1 cellular context compared by ENCODE assay signal in genomic region chr14:77616454-77617229, GRCh38.
TF ChIP-seq lines count a peak whose summit lies in the region.

A gene with protein sequence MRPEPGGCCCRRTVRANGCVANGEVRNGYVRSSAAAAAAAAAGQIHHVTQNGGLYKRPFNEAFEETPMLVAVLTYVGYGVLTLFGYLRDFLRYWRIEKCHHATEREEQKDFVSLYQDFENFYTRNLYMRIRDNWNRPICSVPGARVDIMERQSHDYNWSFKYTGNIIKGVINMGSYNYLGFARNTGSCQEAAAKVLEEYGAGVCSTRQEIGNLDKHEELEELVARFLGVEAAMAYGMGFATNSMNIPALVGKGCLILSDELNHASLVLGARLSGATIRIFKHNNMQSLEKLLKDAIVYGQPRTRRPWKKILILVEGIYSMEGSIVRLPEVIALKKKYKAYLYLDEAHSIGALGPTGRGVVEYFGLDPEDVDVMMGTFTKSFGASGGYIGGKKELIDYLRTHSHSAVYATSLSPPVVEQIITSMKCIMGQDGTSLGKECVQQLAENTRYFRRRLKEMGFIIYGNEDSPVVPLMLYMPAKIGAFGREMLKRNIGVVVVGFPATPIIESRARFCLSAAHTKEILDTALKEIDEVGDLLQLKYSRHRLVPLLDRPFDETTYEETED (minus strand): TSS chr14:77616637. CDS start chr14:77616579, 58 bp downstream.

TF ChIP-seq in K562, 482 proteins besides CTCF, POLR2A, EP300 and RAD21 (continued from another document and continues in another):
- TF ChIP-seq, protein P1, sequence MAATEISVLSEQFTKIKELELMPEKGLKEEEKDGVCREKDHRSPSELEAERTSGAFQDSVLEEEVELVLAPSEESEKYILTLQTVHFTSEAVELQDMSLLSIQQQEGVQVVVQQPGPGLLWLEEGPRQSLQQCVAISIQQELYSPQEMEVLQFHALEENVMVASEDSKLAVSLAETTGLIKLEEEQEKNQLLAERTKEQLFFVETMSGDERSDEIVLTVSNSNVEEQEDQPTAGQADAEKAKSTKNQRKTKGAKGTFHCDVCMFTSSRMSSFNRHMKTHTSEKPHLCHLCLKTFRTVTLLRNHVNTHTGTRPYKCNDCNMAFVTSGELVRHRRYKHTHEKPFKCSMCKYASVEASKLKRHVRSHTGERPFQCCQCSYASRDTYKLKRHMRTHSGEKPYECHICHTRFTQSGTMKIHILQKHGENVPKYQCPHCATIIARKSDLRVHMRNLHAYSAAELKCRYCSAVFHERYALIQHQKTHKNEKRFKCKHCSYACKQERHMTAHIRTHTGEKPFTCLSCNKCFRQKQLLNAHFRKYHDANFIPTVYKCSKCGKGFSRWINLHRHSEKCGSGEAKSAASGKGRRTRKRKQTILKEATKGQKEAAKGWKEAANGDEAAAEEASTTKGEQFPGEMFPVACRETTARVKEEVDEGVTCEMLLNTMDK (IDR thresholded peaks at IDR 0.05; ENCODE audit: borderline replicate concordance, insufficient read depth, low read depth, low read length, poor library complexity, severe bottlenecking): peak; percentile 11
- no peak for TF ChIP-seq ZNF124 (CRISPR knock-in tag; IDR thresholded peaks at IDR 0.05)
- TF ChIP-seq ELK1 (CRISPR knock-in tag; IDR thresholded peaks at IDR 0.05): no peak
- no peak for TF ChIP-seq CBX2 (IDR thresholded peaks at IDR 0.05; ENCODE audit: insufficient read depth, low read length, poor library complexity, severe bottlenecking)
- no peak for TF ChIP-seq RFX5 (IDR thresholded peaks at IDR 0.05; ENCODE audit: low read depth, low read length)
- no peak for TF ChIP-seq PPARD (CRISPR knock-in tag; IDR thresholded peaks at IDR 0.05)
- TF ChIP-seq ZNF444 (CRISPR knock-in tag; IDR thresholded peaks at IDR 0.05): no peak
- TF ChIP-seq, protein P2, sequence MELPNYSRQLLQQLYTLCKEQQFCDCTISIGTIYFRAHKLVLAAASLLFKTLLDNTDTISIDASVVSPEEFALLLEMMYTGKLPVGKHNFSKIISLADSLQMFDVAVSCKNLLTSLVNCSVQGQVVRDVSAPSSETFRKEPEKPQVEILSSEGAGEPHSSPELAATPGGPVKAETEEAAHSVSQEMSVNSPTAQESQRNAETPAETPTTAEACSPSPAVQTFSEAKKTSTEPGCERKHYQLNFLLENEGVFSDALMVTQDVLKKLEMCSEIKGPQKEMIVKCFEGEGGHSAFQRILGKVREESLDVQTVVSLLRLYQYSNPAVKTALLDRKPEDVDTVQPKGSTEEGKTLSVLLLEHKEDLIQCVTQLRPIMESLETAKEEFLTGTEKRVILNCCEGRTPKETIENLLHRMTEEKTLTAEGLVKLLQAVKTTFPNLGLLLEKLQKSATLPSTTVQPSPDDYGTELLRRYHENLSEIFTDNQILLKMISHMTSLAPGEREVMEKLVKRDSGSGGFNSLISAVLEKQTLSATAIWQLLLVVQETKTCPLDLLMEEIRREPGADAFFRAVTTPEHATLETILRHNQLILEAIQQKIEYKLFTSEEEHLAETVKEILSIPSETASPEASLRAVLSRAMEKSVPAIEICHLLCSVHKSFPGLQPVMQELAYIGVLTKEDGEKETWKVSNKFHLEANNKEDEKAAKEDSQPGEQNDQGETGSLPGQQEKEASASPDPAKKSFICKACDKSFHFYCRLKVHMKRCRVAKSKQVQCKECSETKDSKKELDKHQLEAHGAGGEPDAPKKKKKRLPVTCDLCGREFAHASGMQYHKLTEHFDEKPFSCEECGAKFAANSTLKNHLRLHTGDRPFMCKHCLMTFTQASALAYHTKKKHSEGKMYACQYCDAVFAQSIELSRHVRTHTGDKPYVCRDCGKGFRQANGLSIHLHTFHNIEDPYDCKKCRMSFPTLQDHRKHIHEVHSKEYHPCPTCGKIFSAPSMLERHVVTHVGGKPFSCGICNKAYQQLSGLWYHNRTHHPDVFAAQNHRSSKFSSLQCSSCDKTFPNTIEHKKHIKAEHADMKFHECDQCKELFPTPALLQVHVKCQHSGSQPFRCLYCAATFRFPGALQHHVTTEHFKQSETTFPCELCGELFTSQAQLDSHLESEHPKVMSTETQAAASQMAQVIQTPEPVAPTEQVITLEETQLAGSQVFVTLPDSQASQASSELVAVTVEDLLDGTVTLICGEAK (IDR thresholded peaks at IDR 0.05): peak; percentile 75
- TF ChIP-seq, protein P2 (CRISPR knock-in tag; IDR thresholded peaks at IDR 0.05): no peak
- TF ChIP-seq ILF3 (IDR thresholded peaks at IDR 0.05; ENCODE audit: borderline replicate concordance): no peak
- no peak for TF ChIP-seq DDX20 (tag; IDR thresholded peaks at IDR 0.05; ENCODE audit: low read depth)
- TF ChIP-seq SMARCA5 (IDR thresholded peaks at IDR 0.05): no peak
- TF ChIP-seq DPF2 (IDR thresholded peaks at IDR 0.05): no peak
- TF ChIP-seq GABPB2 (CRISPR knock-in tag; conservative IDR thresholded peaks at IDR 0.05): no peak
- no peak for TF ChIP-seq BRD9 (IDR thresholded peaks at IDR 0.05; ENCODE audit: low read depth, partially characterized antibody)
- TF ChIP-seq NCOA2 (IDR thresholded peaks at IDR 0.05; ENCODE audit: partially characterized antibody in 2 of 2): no peak
- no peak for TF ChIP-seq SMARCB1 (IDR thresholded peaks at IDR 0.05; ENCODE audit: insufficient read length, low read depth)
- TF ChIP-seq, protein P3, sequence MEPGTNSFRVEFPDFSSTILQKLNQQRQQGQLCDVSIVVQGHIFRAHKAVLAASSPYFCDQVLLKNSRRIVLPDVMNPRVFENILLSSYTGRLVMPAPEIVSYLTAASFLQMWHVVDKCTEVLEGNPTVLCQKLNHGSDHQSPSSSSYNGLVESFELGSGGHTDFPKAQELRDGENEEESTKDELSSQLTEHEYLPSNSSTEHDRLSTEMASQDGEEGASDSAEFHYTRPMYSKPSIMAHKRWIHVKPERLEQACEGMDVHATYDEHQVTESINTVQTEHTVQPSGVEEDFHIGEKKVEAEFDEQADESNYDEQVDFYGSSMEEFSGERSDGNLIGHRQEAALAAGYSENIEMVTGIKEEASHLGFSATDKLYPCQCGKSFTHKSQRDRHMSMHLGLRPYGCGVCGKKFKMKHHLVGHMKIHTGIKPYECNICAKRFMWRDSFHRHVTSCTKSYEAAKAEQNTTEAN (CRISPR knock-in tag; IDR thresholded peaks at IDR 0.05): no peak
- TF ChIP-seq, protein P4, sequence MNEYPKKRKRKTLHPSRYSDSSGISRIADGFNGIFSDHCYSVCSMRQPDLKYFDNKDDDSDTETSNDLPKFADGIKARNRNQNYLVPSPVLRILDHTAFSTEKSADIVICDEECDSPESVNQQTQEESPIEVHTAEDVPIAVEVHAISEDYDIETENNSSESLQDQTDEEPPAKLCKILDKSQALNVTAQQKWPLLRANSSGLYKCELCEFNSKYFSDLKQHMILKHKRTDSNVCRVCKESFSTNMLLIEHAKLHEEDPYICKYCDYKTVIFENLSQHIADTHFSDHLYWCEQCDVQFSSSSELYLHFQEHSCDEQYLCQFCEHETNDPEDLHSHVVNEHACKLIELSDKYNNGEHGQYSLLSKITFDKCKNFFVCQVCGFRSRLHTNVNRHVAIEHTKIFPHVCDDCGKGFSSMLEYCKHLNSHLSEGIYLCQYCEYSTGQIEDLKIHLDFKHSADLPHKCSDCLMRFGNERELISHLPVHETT (CRISPR knock-in tag; conservative IDR thresholded peaks at IDR 0.05 in 1 of 2, IDR thresholded peaks at IDR 0.05 in 1 of 2): peak in 1 of 2 experiments; percentile 46; a peak in 2 of 4 replicates
- TF ChIP-seq FOXK1 (CRISPR knock-in tag; IDR thresholded peaks at IDR 0.05; ENCODE audit: borderline replicate concordance): no peak
- TF ChIP-seq ATF1 (CRISPR knock-in tag; IDR thresholded peaks at IDR 0.05): no peak
- TF ChIP-seq ATF1 (tag; IDR thresholded peaks at IDR 0.05): peak; percentile 50; the same call in 1 of the 2 replicates
- TF ChIP-seq ZNF431 (CRISPR knock-in tag; IDR thresholded peaks at IDR 0.05): no peak
- TF ChIP-seq RBM22 (IDR thresholded peaks at IDR 0.05; ENCODE audit: low read depth, low read length, poor library complexity, severe bottlenecking): no peak
- TF ChIP-seq, protein P5, sequence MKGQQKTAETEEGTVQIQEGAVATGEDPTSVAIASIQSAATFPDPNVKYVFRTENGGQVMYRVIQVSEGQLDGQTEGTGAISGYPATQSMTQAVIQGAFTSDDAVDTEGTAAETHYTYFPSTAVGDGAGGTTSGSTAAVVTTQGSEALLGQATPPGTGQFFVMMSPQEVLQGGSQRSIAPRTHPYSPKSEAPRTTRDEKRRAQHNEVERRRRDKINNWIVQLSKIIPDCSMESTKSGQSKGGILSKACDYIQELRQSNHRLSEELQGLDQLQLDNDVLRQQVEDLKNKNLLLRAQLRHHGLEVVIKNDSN (CRISPR knock-in tag; IDR thresholded peaks at IDR 0.05): peak; percentile 90
- TF ChIP-seq OTX1 (CRISPR knock-in tag; IDR thresholded peaks at IDR 0.05): no peak
- TF ChIP-seq MCM3 (IDR thresholded peaks at IDR 0.05): no peak
- TF ChIP-seq CCNT2 (IDR thresholded peaks at IDR 0.05; ENCODE audit: borderline replicate concordance, extremely low read depth, insufficient read length, low read depth, low read length): no peak
- TF ChIP-seq, protein P6, sequence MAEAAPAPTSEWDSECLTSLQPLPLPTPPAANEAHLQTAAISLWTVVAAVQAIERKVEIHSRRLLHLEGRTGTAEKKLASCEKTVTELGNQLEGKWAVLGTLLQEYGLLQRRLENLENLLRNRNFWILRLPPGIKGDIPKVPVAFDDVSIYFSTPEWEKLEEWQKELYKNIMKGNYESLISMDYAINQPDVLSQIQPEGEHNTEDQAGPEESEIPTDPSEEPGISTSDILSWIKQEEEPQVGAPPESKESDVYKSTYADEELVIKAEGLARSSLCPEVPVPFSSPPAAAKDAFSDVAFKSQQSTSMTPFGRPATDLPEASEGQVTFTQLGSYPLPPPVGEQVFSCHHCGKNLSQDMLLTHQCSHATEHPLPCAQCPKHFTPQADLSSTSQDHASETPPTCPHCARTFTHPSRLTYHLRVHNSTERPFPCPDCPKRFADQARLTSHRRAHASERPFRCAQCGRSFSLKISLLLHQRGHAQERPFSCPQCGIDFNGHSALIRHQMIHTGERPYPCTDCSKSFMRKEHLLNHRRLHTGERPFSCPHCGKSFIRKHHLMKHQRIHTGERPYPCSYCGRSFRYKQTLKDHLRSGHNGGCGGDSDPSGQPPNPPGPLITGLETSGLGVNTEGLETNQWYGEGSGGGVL (CRISPR knock-in tag; IDR thresholded peaks at IDR 0.05): no peak
- TF ChIP-seq, protein P7, sequence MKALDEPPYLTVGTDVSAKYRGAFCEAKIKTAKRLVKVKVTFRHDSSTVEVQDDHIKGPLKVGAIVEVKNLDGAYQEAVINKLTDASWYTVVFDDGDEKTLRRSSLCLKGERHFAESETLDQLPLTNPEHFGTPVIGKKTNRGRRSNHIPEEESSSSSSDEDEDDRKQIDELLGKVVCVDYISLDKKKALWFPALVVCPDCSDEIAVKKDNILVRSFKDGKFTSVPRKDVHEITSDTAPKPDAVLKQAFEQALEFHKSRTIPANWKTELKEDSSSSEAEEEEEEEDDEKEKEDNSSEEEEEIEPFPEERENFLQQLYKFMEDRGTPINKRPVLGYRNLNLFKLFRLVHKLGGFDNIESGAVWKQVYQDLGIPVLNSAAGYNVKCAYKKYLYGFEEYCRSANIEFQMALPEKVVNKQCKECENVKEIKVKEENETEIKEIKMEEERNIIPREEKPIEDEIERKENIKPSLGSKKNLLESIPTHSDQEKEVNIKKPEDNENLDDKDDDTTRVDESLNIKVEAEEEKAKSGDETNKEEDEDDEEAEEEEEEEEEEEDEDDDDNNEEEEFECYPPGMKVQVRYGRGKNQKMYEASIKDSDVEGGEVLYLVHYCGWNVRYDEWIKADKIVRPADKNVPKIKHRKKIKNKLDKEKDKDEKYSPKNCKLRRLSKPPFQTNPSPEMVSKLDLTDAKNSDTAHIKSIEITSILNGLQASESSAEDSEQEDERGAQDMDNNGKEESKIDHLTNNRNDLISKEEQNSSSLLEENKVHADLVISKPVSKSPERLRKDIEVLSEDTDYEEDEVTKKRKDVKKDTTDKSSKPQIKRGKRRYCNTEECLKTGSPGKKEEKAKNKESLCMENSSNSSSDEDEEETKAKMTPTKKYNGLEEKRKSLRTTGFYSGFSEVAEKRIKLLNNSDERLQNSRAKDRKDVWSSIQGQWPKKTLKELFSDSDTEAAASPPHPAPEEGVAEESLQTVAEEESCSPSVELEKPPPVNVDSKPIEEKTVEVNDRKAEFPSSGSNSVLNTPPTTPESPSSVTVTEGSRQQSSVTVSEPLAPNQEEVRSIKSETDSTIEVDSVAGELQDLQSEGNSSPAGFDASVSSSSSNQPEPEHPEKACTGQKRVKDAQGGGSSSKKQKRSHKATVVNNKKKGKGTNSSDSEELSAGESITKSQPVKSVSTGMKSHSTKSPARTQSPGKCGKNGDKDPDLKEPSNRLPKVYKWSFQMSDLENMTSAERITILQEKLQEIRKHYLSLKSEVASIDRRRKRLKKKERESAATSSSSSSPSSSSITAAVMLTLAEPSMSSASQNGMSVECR (CRISPR knock-in tag; IDR thresholded peaks at IDR 0.05): 0 out of 2 replicates have a peak, but pooled peaks have one; percentile 46
- TF ChIP-seq HNRNPUL1 (IDR thresholded peaks at IDR 0.05; ENCODE audit: low read length): no peak
- peak; percentile 56; the same call in 1 of the 2 replicates for TF ChIP-seq ETV5 (CRISPR knock-in tag; IDR thresholded peaks at IDR 0.05; ENCODE audit: low read depth)
- TF ChIP-seq RFX1 (IDR thresholded peaks at IDR 0.05): no peak
- TF ChIP-seq CHD1 (IDR thresholded peaks at IDR 0.05; ENCODE audit: low read length): no peak
- no peak for TF ChIP-seq SETDB1 (IDR thresholded peaks at IDR 0.05; ENCODE audit: low read length)
